In genomic region chr18:3207565-3207964, GRCh38 we compare ENCODE assay signal across 17 cellular contexts. TPM values are rescaled to one million over a fixed set of nuclear protein-coding genes. Genes with fewer than 3 reads are reported as not detected.
DNase-seq lines count a peak whose midpoint lies in the region; ATAC-seq, FAIRE-seq and TF ChIP-seq lines count a peak whose summit lies in the region.
"Had no signal": no experiment of that assay in that cellular context is flagged by ENCODE, and none has a peak within 500 bp of the region (broad histone marks: within the 10 kb centered on the region; RNA-seq: fewer than 3 reads in every experiment).

No MANE protein-coding gene starts in this region.

- BruUV-seq in mammary epithelial cell (replicated peaks; lab: Mats Ljungman, UMichigan) = no TSS peak

- CTCF ChIA-PET in mammary epithelial cell (lab: Charles Lee; ENCODE audit: low non-redundant PET) = no interaction called here

- H3K9me3 ChIP-seq in mammary epithelial cell (replicated peaks; ENCODE audit: insufficient read depth, low read length) = no peaks in the 10 kb centered on the region
- H3K9me3 ChIP-seq: SJCRH30 had no signal

- no peaks in the 10 kb centered on the region for H3K27me3 ChIP-seq in mammary epithelial cell (ENCODE audit: insufficient read depth, low read length)
- H3K27me3 ChIP-seq: SJCRH30 had no signal

- intact Hi-C loops in mammary epithelial cell (cut with micrococcal nuclease) = no loop called here
- intact Hi-C loops in left colon (cut with DNase I, micrococcal nuclease) = no loop called here

- TF ChIP-seq POLR2A in GM12892 (IDR thresholded peaks at IDR 0.05; ENCODE audit: low read depth, low read length) = no peak

- dilution Hi-C loops in mammary epithelial cell (cut with HindIII; ENCODE audit: low sequenced_read_pairs) = no loop called here

- H3K36me3 ChIP-seq in mammary epithelial cell (ENCODE audit: insufficient read depth, low read length) = no peaks in the 10 kb centered on the region
- H3K36me3 ChIP-seq: SJCRH30 had no signal

- DNase-seq in AG20443 (ENCODE audit: low spot score) = peak; percentile 25
- peak; percentile 5 for DNase-seq in HS-27A (ENCODE audit: low read depth)
- DNase-seq in mammary epithelial cell = peak; percentile 68
- DNase-seq in left colon = no peak
- DNase-seq in GM12892 (ENCODE audit: insufficient read length) = no peak
- no peak for DNase-seq in NCI-H2029 (lab: John Stamatoyannopoulos, UW)
- DNase-seq: activated CD4-positive, alpha-beta T cell treated with anti-CD3 and anti-CD28 coated beads for 1 hour; activated naive CD4-positive, alpha-beta T cell treated with anti-CD3 and anti-CD28 coated beads, Interleukin-2, amount 10 ng/mL, durations not matched to agents 7 days and 5 days; C1 segment of cervical spinal cord; glutamatergic neuron; NCI-H1092; NCI-H69; SJCRH30 had no signal

- WGBS in mammary epithelial cell (ENCODE audit: low coverage, missing lambda C conversion rate) = 64% methylated on average over 2 of the region's 2 CpGs

- ATAC-seq in left colon (peak; percentile 87), GM21529 (IDR thresholded peaks at IDR 0.05; ENCODE audit: unreplicated experiment) (no peak), HG02840 (IDR thresholded peaks at IDR 0.05; ENCODE audit: low FRiP score, unreplicated experiment) (no peak)

- no peak for TF ChIP-seq CTCF in mammary epithelial cell (conservative IDR thresholded peaks at IDR 0.05 in 1 of 2, IDR thresholded peaks at IDR 0.05 in 1 of 2; ENCODE audit: extremely low read depth in 1 of 2, insufficient read depth in 1 of 2, low read depth in 1 of 2, low read length in 2 of 2)

- peak overlapping the region; percentile 35 for H2AFZ ChIP-seq in mammary epithelial cell (ENCODE audit: low read depth, low read length)

- no peaks in the 10 kb centered on the region for H3K79me2 ChIP-seq in mammary epithelial cell (ENCODE audit: insufficient read depth, low read length)

- no peak for FAIRE-seq in GM12892 (lab: Jason Lieb, UNC)
- FAIRE-seq: G401.6 had no signal

- H3K4me2 ChIP-seq in mammary epithelial cell (ENCODE audit: insufficient read depth, low read depth, low read length) = no peak overlapping the region

- H3K27ac ChIP-seq in mammary epithelial cell (ENCODE audit: insufficient read depth, low read depth, low read length) = no peak overlapping the region
- H3K27ac ChIP-seq: coronary artery, SJCRH30 had no signal

- H3K9ac ChIP-seq in mammary epithelial cell (ENCODE audit: insufficient read depth, low read length) = no peak overlapping the region

- in situ Hi-C loops in mammary epithelial cell (cut with MboI; ENCODE audit: low sequenced_read_pairs in 2 of 2) = no loop called here

- H4K20me1 ChIP-seq in mammary epithelial cell (ENCODE audit: insufficient read depth, low read length) = no peaks in the 10 kb centered on the region

- no peak overlapping the region for H3K4me3 ChIP-seq in mammary epithelial cell (replicated peaks in 1 of 3; ENCODE audit: insufficient read depth in 1 of 3, low read depth in 2 of 3, low read length in 3 of 3)
- H3K4me3 ChIP-seq: coronary artery, SJCRH30 had no signal

- peaks cover 6% of the 10 kb centered on the region for H3K4me1 ChIP-seq in mammary epithelial cell (ENCODE audit: insufficient read depth, low read length)
- H3K4me1 ChIP-seq: SJCRH30 had no signal

RNA-seq across cellular contexts. Expression of gene MYOM1, which starts 12.2 kb away (rescaled TPM):
- total RNA-seq in mammary epithelial cell (under 1 TPM; 0.12 to 0.50 TPM), left colon (1 to 10 TPM; 3.5 to 9.6 TPM)
- polyA plus RNA-seq in mammary epithelial cell = 0.08 TPM
- polyA minus RNA-seq in mammary epithelial cell = not detected
- 1.4 TPM for polyA plus RNA-seq in GM12892 (2012; ENCODE audit: missing spikeins)

RNA-seq across cellular contexts. Expression of gene MYL12A, which starts 40.0 kb away (rescaled TPM):
- total RNA-seq in mammary epithelial cell (100 to 1,000 TPM; 429 to 570 TPM), left colon (100 to 1,000 TPM; 520 to 622 TPM)
- polyA plus RNA-seq in mammary epithelial cell = 487 TPM
- polyA minus RNA-seq in mammary epithelial cell = 414 TPM
- 532 TPM for polyA plus RNA-seq in GM12892 (2012; ENCODE audit: missing spikeins)

RNA-seq across cellular contexts. Expression of gene MYL12B, which starts 54.4 kb away (rescaled TPM):
- total RNA-seq in mammary epithelial cell (100 to 1,000 TPM; 464 to 468 TPM), left colon (100 to 1,000 TPM; 563 to 581 TPM)
- 914 TPM for polyA plus RNA-seq in mammary epithelial cell
- polyA minus RNA-seq in mammary epithelial cell = 331 TPM
- 388 TPM for polyA plus RNA-seq in GM12892 (2012; ENCODE audit: missing spikeins)

Comparison
In these comparisons a context has a peak if more than half of its experiments do, and no peak if none do; other contexts are left out.
1. DNase-seq: peak in AG20443 (single experiment), HS-27A (single experiment) and mammary epithelial cell (single experiment); none in left colon (0 of 2), GM12892 (single experiment) and NCI-H2029 (single experiment).